ENCODE assay signal across 9 cellular contexts in genomic region chr17:38746004-38746892, GRCh38. TPM values are rescaled to one million over a fixed set of nuclear protein-coding genes. Genes with fewer than 3 reads are reported as not detected.
A peak's percentile ranks its signal among the peaks of the same experiment; 100 is the strongest.
DNase-seq lines count a peak whose midpoint lies in the region; ATAC-seq and TF ChIP-seq lines count a peak whose summit lies in the region.
"Had no signal": no experiment of that assay in that cellular context is flagged by ENCODE, and none has a peak within 500 bp of the region (broad histone marks: within the 10 kb centered on the region; RNA-seq: fewer than 3 reads in every experiment).

No MANE protein-coding gene starts in this region.

- H3K4me1 ChIP-seq in smooth muscle cell (ENCODE audit: low read depth): peaks cover 22% of the 10 kb centered on the region

- peak overlapping the region; percentile 72 for H3K4me3 ChIP-seq in smooth muscle cell

- H3K4me1 Mint-ChIP-seq in T-helper 17 cell (peaks cover 35% of the 10 kb centered on the region), glutamatergic neuron (ENCODE audit: low read depth, unreplicated experiment) (peaks cover 40% of the 10 kb centered on the region), CD14-positive monocyte (peaks cover 43% of the 10 kb centered on the region)

- DNase-seq in DMS79 treated with DMSO at 0.1 percent for 48 hours (lab: John Stamatoyannopoulos, UW) (peak; percentile 23), DMS79 (lab: John Stamatoyannopoulos, UW) (no peak), T-helper 17 cell (no peak), glutamatergic neuron (no peak), smooth muscle cell (lab: John Stamatoyannopoulos, UW; ENCODE audit: unreplicated experiment) (no peak), CD14-positive monocyte (ENCODE audit: low spot score) (no peak)

- H3K36me3 ChIP-seq in smooth muscle cell (ENCODE audit: low read depth): no peaks in the 10 kb centered on the region

- H3K27ac ChIP-seq in smooth muscle cell (ENCODE audit: low read depth): no peak overlapping the region

- H3K36me3 Mint-ChIP-seq in T-helper 17 cell (ENCODE audit: low read depth) (peaks cover 8% of the 10 kb centered on the region), glutamatergic neuron (ENCODE audit: unreplicated experiment) (peaks cover 3% of the 10 kb centered on the region), CD14-positive monocyte (peaks cover 3 to 5% of the 10 kb centered on the region in 2 donors)

- H3K4me2 ChIP-seq in smooth muscle cell: peak overlapping the region; percentile 98

- WGBS in smooth muscle cell (ENCODE audit: low lambda C conversion rate): 54% methylated on average over 8 of the region's 8 CpGs

- ATAC-seq in T-helper 17 cell (no peak), GM19467 (IDR thresholded peaks at IDR 0.05; ENCODE audit: unreplicated experiment) (no peak), GM18907 (IDR thresholded peaks at IDR 0.05; ENCODE audit: unreplicated experiment) (no peak)

- no peaks in the 10 kb centered on the region for H3K9me3 ChIP-seq in T-helper 17 cell (ENCODE audit: control insufficient read depth, low read length, poor library complexity, severe bottlenecking)
- H3K9me3 ChIP-seq in smooth muscle cell (replicated peaks; ENCODE audit: low read depth): no peaks in the 10 kb centered on the region

- H3K9me3 Mint-ChIP-seq in glutamatergic neuron (ENCODE audit: unreplicated experiment) (peaks cover 22% of the 10 kb centered on the region), CD14-positive monocyte (peaks cover 0 to 19% (median 4%) of the 10 kb centered on the region in 7 donors)

- no peak overlapping the region for H2AFZ ChIP-seq in smooth muscle cell (ENCODE audit: low read depth)

- peaks cover 68% of the 10 kb centered on the region for H3K79me2 ChIP-seq in smooth muscle cell (ENCODE audit: low read depth)

- peaks cover 11% of the 10 kb centered on the region for H3F3A ChIP-seq in smooth muscle cell (ENCODE audit: low read depth)

- TF ChIP-seq CTCF in glutamatergic neuron (IDR thresholded peaks at IDR 0.05; ENCODE audit: partially characterized antibody, unreplicated experiment) (no peak), smooth muscle cell (IDR thresholded peaks at IDR 0.05; ENCODE audit: borderline replicate concordance, insufficient read depth, poor library complexity, severe bottlenecking) (no peak), CD14-positive monocyte (IDR thresholded peaks at IDR 0.05) (no peak)

- H3K27me3 ChIP-seq in smooth muscle cell (ENCODE audit: low read depth): peaks cover 6% of the 10 kb centered on the region

- H3K27ac Mint-ChIP-seq in T-helper 17 cell: no peak overlapping the region
- peak overlapping the region; percentile 69 for H3K27ac Mint-ChIP-seq in glutamatergic neuron (ENCODE audit: unreplicated experiment)
- peak overlapping the region in 1 of 7 donors; percentile 15 for H3K27ac Mint-ChIP-seq in CD14-positive monocyte

- peaks cover 61% of the 10 kb centered on the region for H4K20me1 ChIP-seq in smooth muscle cell (ENCODE audit: low read depth)

- H3K4me3 Mint-ChIP-seq in T-helper 17 cell: peak overlapping the region; percentile 88
- peak overlapping the region; percentile 95 for H3K4me3 Mint-ChIP-seq in glutamatergic neuron (ENCODE audit: unreplicated experiment)
- peak overlapping the region in 1 of 2 donors; percentile 94 for H3K4me3 Mint-ChIP-seq in CD14-positive monocyte

- intact Hi-C loops in CD14-positive monocyte (cut with micrococcal nuclease): no loop called here

- peaks cover 55% of the 10 kb centered on the region for H3K27me3 Mint-ChIP-seq in T-helper 17 cell
- peaks cover 15% of the 10 kb centered on the region for H3K27me3 Mint-ChIP-seq in glutamatergic neuron (ENCODE audit: unreplicated experiment)
- H3K27me3 Mint-ChIP-seq in CD14-positive monocyte (ENCODE audit: low read depth in 3 of 3): peaks cover 52 to 86% (median 71%) of the 10 kb centered on the region in 3 donors

- H3K9ac ChIP-seq in smooth muscle cell (ENCODE audit: low read depth): peak overlapping the region; percentile 86

RNA-seq across cellular contexts. Expression of gene PCGF2, which starts 1.9 kb away (rescaled TPM):
- total RNA-seq in T-helper 17 cell: not detected
- total RNA-seq in glutamatergic neuron (ENCODE audit: unreplicated experiment): 70.1 TPM
- total RNA-seq in smooth muscle cell: 4.7 and 11.6 TPM in 2 replicates
- 6.1 and 11.2 TPM in 2 replicates for polyA plus RNA-seq in smooth muscle cell
- not detected for polyA plus RNA-seq in CD14-positive monocyte
- total RNA-seq: mononuclear cell had no signal

RNA-seq across cellular contexts. Expression of gene PSMB3, which starts 6.3 kb away (rescaled TPM):
- 10 to 100 TPM; 78.5 to 85.5 TPM for total RNA-seq in T-helper 17 cell
- 121 TPM for total RNA-seq in glutamatergic neuron (ENCODE audit: unreplicated experiment)
- 265 and 312 TPM in 2 replicates for total RNA-seq in smooth muscle cell
- 346 and 358 TPM in 2 replicates for polyA plus RNA-seq in smooth muscle cell
- polyA plus RNA-seq in CD14-positive monocyte: 100 to 1,000 TPM; 625 to 689 TPM

RNA-seq across cellular contexts. Expression of gene CISD3, which starts 16.1 kb away (rescaled TPM):
- total RNA-seq in T-helper 17 cell (10 to 100 TPM; 12.0 to 12.8 TPM), glutamatergic neuron (ENCODE audit: unreplicated experiment) (3.2 TPM), smooth muscle cell (0.54 and 1.3 TPM in 2 replicates)
- polyA plus RNA-seq in smooth muscle cell (15.1 and 18.1 TPM in 2 replicates), CD14-positive monocyte (10 to 100 TPM; 53.4 to 61.2 TPM)

RNA-seq across cellular contexts. Expression of gene MLLT6, which starts 41.2 kb away (rescaled TPM):
- 100 to 1,000 TPM; 304 to 334 TPM for total RNA-seq in T-helper 17 cell
- total RNA-seq in glutamatergic neuron (ENCODE audit: unreplicated experiment): 59.8 TPM
- 11.2 and 12.4 TPM in 2 replicates for total RNA-seq in smooth muscle cell
- 4.6 and 8.1 TPM in 2 replicates for polyA plus RNA-seq in smooth muscle cell
- polyA plus RNA-seq in CD14-positive monocyte: under 1 TPM; 0.72 to 0.82 TPM

RNA-seq across cellular contexts. Expression of gene PIP4K2B, which starts 53.1 kb away (rescaled TPM):
- total RNA-seq in T-helper 17 cell (10 to 100 TPM; 28.2 to 33.5 TPM), glutamatergic neuron (ENCODE audit: unreplicated experiment) (66.4 TPM), smooth muscle cell (31.9 and 46.5 TPM in 2 replicates)
- polyA plus RNA-seq in smooth muscle cell (11.1 and 13.7 TPM in 2 replicates), CD14-positive monocyte (1 to 10 TPM; 4.4 to 4.6 TPM)
